8 cellular contexts compared by ENCODE assay signal in the genomic region with DNA sequence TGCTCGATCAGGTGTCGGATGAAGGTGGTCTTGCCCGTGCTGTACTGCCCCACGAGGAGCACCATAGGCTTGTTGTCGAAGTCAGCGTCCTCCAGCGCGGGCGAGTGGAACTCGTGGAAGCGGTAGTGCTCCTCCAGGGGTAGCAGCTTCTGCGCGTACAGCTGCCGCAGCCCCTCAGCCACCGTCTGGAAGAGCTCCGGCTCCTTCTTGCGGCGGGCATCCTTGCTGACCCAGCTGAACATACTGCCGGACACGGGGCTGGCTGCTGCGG. TPM values are rescaled to one million over a fixed set of nuclear protein-coding genes. Genes with fewer than 3 reads are reported as not detected.
DNase-seq lines count a peak whose midpoint lies in the region; ATAC-seq and TF ChIP-seq lines count a peak whose summit lies in the region.

No MANE protein-coding gene starts in this region.

- POLR2A ChIA-PET in activated CD4-positive, alpha-beta T cell treated with anti-CD3 and anti-CD28 coated beads, Interleukin-2, amount 10 ng/mL, durations not matched to agents 7 days and 5 days (lab: Charles Lee), result interaction anchor here (1.0 to 1.3 kb wide), 2 partner anchors 10 to 14 kb away, joined by 4 read pairs; no protein-coding TSS in a partner anchor

- peak overlapping the region; percentile 82 for H3K27ac Mint-ChIP-seq in activated CD4-positive, alpha-beta T cell treated with anti-CD3 and anti-CD28 coated beads, Interleukin-2, amount 10 ng/mL, durations not matched to agents 7 days and 5 days

- H3K27me3 Mint-ChIP-seq in activated CD4-positive, alpha-beta T cell treated with anti-CD3 and anti-CD28 coated beads, Interleukin-2, amount 10 ng/mL, durations not matched to agents 7 days and 5 days, result no peaks in the 10 kb centered on the region

- H3K36me3 ChIP-seq in SJCRH30, result peaks cover 2% of the 10 kb centered on the region; the same call in 1 of the 2 replicates
- H3K36me3 ChIP-seq in esophagus muscularis mucosa, result peaks cover 5 to 23% (median 13%) of the 10 kb centered on the region in 4 donors
- peaks cover 12% of the 10 kb centered on the region for H3K36me3 ChIP-seq in osteoblast (ENCODE audit: insufficient read depth, low read length)

- H3K9me3 ChIP-seq in SJCRH30 (replicated peaks) (no peaks in the 10 kb centered on the region), esophagus muscularis mucosa (no peaks in the 10 kb centered on the region), osteoblast (ENCODE audit: low read depth, low read length) (no peaks in the 10 kb centered on the region)

- peaks cover 63% of the 10 kb centered on the region for H3K4me1 Mint-ChIP-seq in activated CD4-positive, alpha-beta T cell treated with anti-CD3 and anti-CD28 coated beads, Interleukin-2, amount 10 ng/mL, durations not matched to agents 7 days and 5 days

- TF ChIP-seq EP300 in esophagus muscularis mucosa (IDR thresholded peaks at IDR 0.05), result no peak

- peak overlapping the region; percentile 55 for H2AFZ ChIP-seq in osteoblast (ENCODE audit: low read length)

- TF ChIP-seq POLR2A in esophagus muscularis mucosa (IDR thresholded peaks at IDR 0.05; ENCODE audit: low read depth), result no peak

- H3K4me1 ChIP-seq in SJCRH30 (peaks cover 37% of the 10 kb centered on the region), esophagus muscularis mucosa (peaks cover 54 to 76% (median 59%) of the 10 kb centered on the region in 4 donors), osteoblast (ENCODE audit: insufficient read depth, low read length) (peaks cover 37% of the 10 kb centered on the region)

- no peak for ATAC-seq in GM19463 (IDR thresholded peaks at IDR 0.05; ENCODE audit: unreplicated experiment)

- peak overlapping the region; percentile 93 for H3K4me3 Mint-ChIP-seq in activated CD4-positive, alpha-beta T cell treated with anti-CD3 and anti-CD28 coated beads, Interleukin-2, amount 10 ng/mL, durations not matched to agents 7 days and 5 days

- no peaks in the 10 kb centered on the region for H3K9me3 Mint-ChIP-seq in activated CD4-positive, alpha-beta T cell treated with anti-CD3 and anti-CD28 coated beads, Interleukin-2, amount 10 ng/mL, durations not matched to agents 7 days and 5 days

- no peaks in the 10 kb centered on the region for H3K27me3 ChIP-seq in SJCRH30
- H3K27me3 ChIP-seq in esophagus muscularis mucosa, result no peaks in the 10 kb centered on the region
- no peaks in the 10 kb centered on the region for H3K27me3 ChIP-seq in osteoblast (ENCODE audit: insufficient read depth, low read length)

- CTCF ChIA-PET in activated CD4-positive, alpha-beta T cell treated with anti-CD3 and anti-CD28 coated beads, Interleukin-2, amount 10 ng/mL, durations not matched to agents 7 days and 5 days (lab: Charles Lee), result interaction anchor here (29.3 kb wide), 1 partner anchor 23 kb away, joined by 732 read pairs; a partner anchor contains a TSS

- H3K27ac ChIP-seq in SJCRH30, result peak overlapping the region; percentile 31
- H3K27ac ChIP-seq in esophagus muscularis mucosa (replicated peaks in 1 of 4), result peak overlapping the region; percentile 93 to 98 (median 94)
- peak overlapping the region; percentile 83 for H3K27ac ChIP-seq in osteoblast (ENCODE audit: low read depth, low read length)

- intact Hi-C loops in esophagus muscularis mucosa (cut with DNase I), result no loop called here

- DNase-seq in activated CD4-positive, alpha-beta T cell treated with anti-CD3 and anti-CD28 coated beads, Interleukin-2, amount 10 ng/mL, durations not matched to agents 7 days and 5 days, result no peak
- DNase-seq in activated CD4-positive, alpha-beta T cell treated with anti-CD3 and anti-CD28 coated beads for 48 hours, result no peak
- DNase-seq in SJCRH30 (no peak), esophagus muscularis mucosa (ENCODE audit: extremely low spot score) (no peak), osteoblast (ENCODE audit: insufficient read length, low spot score, missing footprints) (no peak), KBM-7 (no peak), putamen (ENCODE audit: low spot score) (no peak)

- H4K20me1 ChIP-seq in osteoblast (ENCODE audit: insufficient read depth, low read length), result peaks cover 43% of the 10 kb centered on the region

- in situ Hi-C loops in KBM-7 (cut with MboI; ENCODE audit: low pct_unique_long_range_greater_than_20kb, low sequenced_read_pairs), result no loop called here

- H3K4me2 ChIP-seq in osteoblast (ENCODE audit: insufficient read depth, low read length), result peak overlapping the region; percentile 94

- peaks cover 48% of the 10 kb centered on the region for H3K79me2 ChIP-seq in osteoblast (ENCODE audit: insufficient read depth, low read length)

- 0% methylated on average over 1 of the region's 21 CpGs for WGBS in esophagus muscularis mucosa

- no peak for TF ChIP-seq CTCF in esophagus muscularis mucosa (IDR thresholded peaks at IDR 0.05)
- TF ChIP-seq CTCF in osteoblast (IDR thresholded peaks at IDR 0.05; ENCODE audit: extremely low read depth, low read depth, low read length), result no peak

- H3K36me3 Mint-ChIP-seq in activated CD4-positive, alpha-beta T cell treated with anti-CD3 and anti-CD28 coated beads, Interleukin-2, amount 10 ng/mL, durations not matched to agents 7 days and 5 days (ENCODE audit: low read depth), result peaks cover 42% of the 10 kb centered on the region

- H3K4me3 ChIP-seq in SJCRH30 (peak overlapping the region; percentile 89), esophagus muscularis mucosa (peak overlapping the region; percentile 68 to 92 (median 86)), osteoblast (ENCODE audit: insufficient read depth, low read length) (peak overlapping the region; percentile 90)

RNA-seq across cellular contexts. Expression of a gene that starts 0.3 kb away (rescaled TPM):
- total RNA-seq in activated CD4-positive, alpha-beta T cell treated with anti-CD3 and anti-CD28 coated beads, Interleukin-2, amount 10 ng/mL, durations not matched to agents 7 days and 5 days, result 100 to 1,000 TPM; 131 to 149 TPM
- total RNA-seq in SJCRH30 (2014; rRNA removed; shearing (Covaris generic)), result 43.4 and 45.0 TPM in 2 replicates
- 100 to 1,000 TPM in 2 of 4 donors, 10 to 100 TPM in 2; 57.0 to 193 (median 104) TPM for total RNA-seq in esophagus muscularis mucosa
- total RNA-seq in osteoblast, result 51.3 and 51.4 TPM in 2 replicates

RNA-seq across cellular contexts. Expression of a gene that starts 33.7 kb away (rescaled TPM):
- 1 to 10 TPM in 1 of 2 experiments, under 1 TPM in 1; 0.42 to 1.3 TPM for total RNA-seq in activated CD4-positive, alpha-beta T cell treated with anti-CD3 and anti-CD28 coated beads, Interleukin-2, amount 10 ng/mL, durations not matched to agents 7 days and 5 days
- 0.03 and 0.10 TPM in 2 replicates for total RNA-seq in SJCRH30 (2014; rRNA removed; shearing (Covaris generic))
- total RNA-seq in esophagus muscularis mucosa, result under 1 TPM in 3 of 4 donors, not detected in 1; 0.33 to 0.46 (median 0.39) TPM
- under 0.01 and 0.29 TPM in 2 replicates for total RNA-seq in osteoblast

RNA-seq across cellular contexts. Expression of a gene that starts 38.9 kb away (rescaled TPM):
- total RNA-seq in activated CD4-positive, alpha-beta T cell treated with anti-CD3 and anti-CD28 coated beads, Interleukin-2, amount 10 ng/mL, durations not matched to agents 7 days and 5 days, result 10 to 100 TPM; 23.0 to 25.7 TPM
- total RNA-seq in SJCRH30 (2014; rRNA removed; shearing (Covaris generic)), result 6.2 and 7.4 TPM in 2 replicates
- total RNA-seq in esophagus muscularis mucosa (10 to 100 TPM; 19.9 to 28.7 (median 26.1) TPM), osteoblast (20.0 and 25.7 TPM in 2 replicates)

RNA-seq across cellular contexts. Expression of a gene that starts 46.3 kb away (rescaled TPM):
- total RNA-seq in activated CD4-positive, alpha-beta T cell treated with anti-CD3 and anti-CD28 coated beads, Interleukin-2, amount 10 ng/mL, durations not matched to agents 7 days and 5 days, result 10 to 100 TPM; 12.0 to 13.7 TPM
- 4.7 and 6.4 TPM in 2 replicates for total RNA-seq in SJCRH30 (2014; rRNA removed; shearing (Covaris generic))
- total RNA-seq in esophagus muscularis mucosa (10 to 100 TPM; 24.1 to 38.8 (median 29.0) TPM), osteoblast (6.2 and 6.8 TPM in 2 replicates)

RNA-seq across cellular contexts. Expression of a gene that starts 57.5 kb away (rescaled TPM):
- not detected for total RNA-seq in activated CD4-positive, alpha-beta T cell treated with anti-CD3 and anti-CD28 coated beads, Interleukin-2, amount 10 ng/mL, durations not matched to agents 7 days and 5 days
- total RNA-seq in SJCRH30 (2014; rRNA removed; shearing (Covaris generic)), result not detected in 2 replicates
- not detected for total RNA-seq in esophagus muscularis mucosa
- not detected in 2 replicates for total RNA-seq in osteoblast

Comparison
In these comparisons a context has a peak if more than half of its experiments do, and no peak if none do; other contexts are left out.
1. H3K27ac ChIP-seq: peak in every context shown above with its lines; median percentile 94 in esophagus muscularis mucosa; 83 in osteoblast; 31 in SJCRH30.